In genomic region chr14:64919215-64919614, GRCh38 we compare ENCODE assay signal across 1 cellular context.
TF ChIP-seq lines count a peak whose summit lies in the region.

No MANE protein-coding gene starts in this region.

TF ChIP-seq in IMR-90, 13 proteins besides CTCF, POLR2A, EP300 and RAD21:
- TF ChIP-seq USF2 (IDR thresholded peaks at IDR 0.05; ENCODE audit: low read depth, low read length) (no peak), SMC3 (IDR thresholded peaks at IDR 0.05; ENCODE audit: low read depth, low read length) (no peak), MAFK (IDR thresholded peaks at IDR 0.05; ENCODE audit: low read depth, low read length) (peak; percentile 14; the same call in 1 of the 2 replicates), RCOR1 (IDR thresholded peaks at IDR 0.05; ENCODE audit: insufficient replicate concordance, low read length) (no peak), MAZ (IDR thresholded peaks at IDR 0.05; ENCODE audit: borderline replicate concordance, low read depth, low read length) (no peak)
